In the genomic region with DNA sequence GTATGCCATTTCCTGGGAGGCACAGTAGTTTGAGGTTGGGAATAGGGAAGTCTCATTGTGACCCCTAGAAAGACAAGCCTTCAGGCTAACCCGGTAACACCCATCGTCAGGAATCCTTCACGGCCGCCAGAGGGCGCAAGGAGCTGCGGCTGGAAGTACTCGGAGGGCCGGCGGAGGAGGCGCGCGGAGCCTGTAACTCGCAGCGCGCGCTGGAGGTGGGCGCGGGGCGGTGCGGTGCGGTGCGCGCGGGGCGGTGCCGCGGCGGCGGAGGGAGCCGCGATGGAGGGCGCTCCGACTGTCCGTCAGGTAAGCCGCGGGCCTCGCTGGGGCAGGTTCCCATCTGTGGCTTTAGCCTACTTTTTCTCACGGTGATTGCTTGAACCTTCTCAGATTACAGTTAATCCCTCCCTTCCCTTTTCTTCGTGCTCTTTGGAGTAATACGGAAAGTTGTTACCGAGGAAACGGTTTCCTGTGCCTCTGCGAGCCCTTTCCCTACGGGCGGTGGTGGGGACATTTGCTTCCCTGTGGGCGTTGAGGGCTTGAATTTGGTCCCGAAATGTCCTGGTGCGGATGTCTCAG, we compare ENCODE assay signal across 8 cellular contexts. TPM values are rescaled to one million over a fixed set of nuclear protein-coding genes. Genes with fewer than 3 reads are reported as not detected.
A peak's percentile ranks its signal among the peaks of the same experiment; 100 is the strongest.
DNase-seq lines count a peak whose midpoint lies in the region; ATAC-seq and TF ChIP-seq lines count a peak whose summit lies in the region.

A gene (plus strand): TSS at position 158 of the 579 bp plus-strand sequence. CDS start 122 bp downstream, at position 280.

- peak within 1 kb of the TSS; percentile 52 for H3K14ac ChIP-seq in trophoblast cell (ENCODE audit: low read length)

- H3K4me3 ChIP-seq in trophoblast cell (ENCODE audit: low read depth, low read length) = peak within 1 kb of the TSS; percentile 81
- peak within 1 kb of the TSS; percentile 31 to 59 (median 50) for H3K4me3 ChIP-seq in transverse colon

- H2BK120ac ChIP-seq in trophoblast cell (ENCODE audit: insufficient read depth, low read length, poor library complexity) = no peak within 1 kb of the TSS

- H3K79me2 ChIP-seq in trophoblast cell (ENCODE audit: control insufficient read depth, insufficient read depth, low read length, poor library complexity) = no peaks in the 10 kb centered on the region

- no peaks in the 10 kb centered on the region for H3K36me3 Mint-ChIP-seq in activated naive CD8-positive, alpha-beta T cell treated with anti-CD3 and anti-CD28 coated beads, Interleukin-2, amount 10 ng/mL, durations not matched to agents 7 days and 5 days

- no peak within 1 kb of the TSS for H3K18ac ChIP-seq in trophoblast cell (ENCODE audit: low read length)

- no peak within 1 kb of the TSS for H2AK5ac ChIP-seq in trophoblast cell (ENCODE audit: low read length)

- no peaks in the 10 kb centered on the region for H3K27me3 ChIP-seq in trophoblast cell (ENCODE audit: insufficient read depth, low read length)
- H3K27me3 ChIP-seq in transverse colon = no peaks in the 10 kb centered on the region

- peak; percentile 96 for ATAC-seq in HG02763 (IDR thresholded peaks at IDR 0.05; ENCODE audit: unreplicated experiment)
- peak; percentile 99 for ATAC-seq in activated naive CD8-positive, alpha-beta T cell treated with anti-CD3 and anti-CD28 coated beads, Interleukin-2, amount 10 ng/mL, durations not matched to agents 7 days and 5 days (ENCODE audit: low read depth)

- H3K36me3 ChIP-seq in trophoblast cell (ENCODE audit: control insufficient read depth in 1 of 2, insufficient read depth in 2 of 2, low read length in 2 of 2) (no peaks in the 10 kb centered on the region), transverse colon (no peaks in the 10 kb centered on the region)

- no peak within 1 kb of the TSS for H3K27ac ChIP-seq in trophoblast cell (ENCODE audit: low read depth, low read length)
- peak within 1 kb of the TSS; percentile 43 to 64 (median 53) for H3K27ac ChIP-seq in transverse colon

- H3K4me1 ChIP-seq in trophoblast cell (ENCODE audit: control insufficient read depth in 1 of 2, insufficient read depth in 2 of 2, low read length in 2 of 2) (peaks cover 0 to 2% of the 10 kb centered on the region in 2 experiments), transverse colon (peaks cover 0 to 4% (median 3%) of the 10 kb centered on the region in 4 donors)

- H3K4ac ChIP-seq in trophoblast cell (ENCODE audit: low read depth, low read length) = no peak within 1 kb of the TSS

- WGBS in trophoblast cell (ENCODE audit: extremely low coverage, insufficient coverage, insufficient read length) = no CpG with 5 or more reads among the region's 48 CpGs
- WGBS in transverse colon (ENCODE audit: low coverage in 1 of 2), 2 donors = 0 to 1% methylated on average over 12 to 48 of the region's 48 CpGs

- no peak within 1 kb of the TSS for H2BK12ac ChIP-seq in trophoblast cell (ENCODE audit: low read length)

- peak within 1 kb of the TSS; percentile 9 for H4K91ac ChIP-seq in trophoblast cell (ENCODE audit: low read depth, low read length)

- peak within 1 kb of the TSS; percentile 79 for H3K4me3 Mint-ChIP-seq in activated naive CD8-positive, alpha-beta T cell treated with anti-CD3 and anti-CD28 coated beads, Interleukin-2, amount 10 ng/mL, durations not matched to agents 7 days and 5 days

- H3K9ac ChIP-seq in trophoblast cell (ENCODE audit: low read length) = peak within 1 kb of the TSS; percentile 41

- TF ChIP-seq POLR2A in transverse colon (IDR thresholded peaks at IDR 0.05) = no peak

- intact Hi-C loops in cardiac septum (cut with DNase I) (loop anchor here (2.0 to 10.0 kb wide), 4 partner anchors 74 to 1974 kb away; a partner anchor contains a TSS), transverse colon (cut with DNase I; ENCODE audit: low total_unique reads) (no loop called here)

- no peak for TF ChIP-seq EP300 in transverse colon (IDR thresholded peaks at IDR 0.05; ENCODE audit: low read depth)

- in situ Hi-C loops in transverse colon (cut with MboI; ENCODE audit: low pct_ligation_motif_present in 1 of 4, low pct_unique_long_range_greater_than_20kb in 1 of 4, low sequenced_read_pairs in 3 of 4) = no loop called here

- no peak within 1 kb of the TSS for H2BK5ac ChIP-seq in trophoblast cell (ENCODE audit: low read depth, low read length, poor library complexity)

- H3K9me3 Mint-ChIP-seq in activated naive CD8-positive, alpha-beta T cell treated with anti-CD3 and anti-CD28 coated beads, Interleukin-2, amount 10 ng/mL, durations not matched to agents 7 days and 5 days = no peaks in the 10 kb centered on the region

- peaks cover 2% of the 10 kb centered on the region for H3K27me3 Mint-ChIP-seq in activated naive CD8-positive, alpha-beta T cell treated with anti-CD3 and anti-CD28 coated beads, Interleukin-2, amount 10 ng/mL, durations not matched to agents 7 days and 5 days

- peak within 1 kb of the TSS; percentile 84 for H2AFZ ChIP-seq in trophoblast cell (ENCODE audit: insufficient read depth, low read length, poor library complexity)

- H3K9me3 ChIP-seq in trophoblast cell (ENCODE audit: insufficient read depth, low read depth, low read length) (no peaks in the 10 kb centered on the region), transverse colon (no peaks in the 10 kb centered on the region)

- H3K4me1 Mint-ChIP-seq in activated naive CD8-positive, alpha-beta T cell treated with anti-CD3 and anti-CD28 coated beads, Interleukin-2, amount 10 ng/mL, durations not matched to agents 7 days and 5 days = peaks cover 7% of the 10 kb centered on the region

- H3K4me2 ChIP-seq in trophoblast cell (ENCODE audit: low read length) = peak within 1 kb of the TSS; percentile 79

- peaks cover 2% of the 10 kb centered on the region for H3K79me1 ChIP-seq in trophoblast cell (ENCODE audit: low read length)

- TF ChIP-seq CTCF in GM12873 (IDR thresholded peaks at IDR 0.05; ENCODE audit: insufficient read depth, low read depth, low read length, missing control alignments) (peak; percentile 91), transverse colon (IDR thresholded peaks at IDR 0.05) (peak; percentile 75 to 89 (median 79))

- peak; percentile 92 for DNase-seq in NCI-H1105 treated with DMSO at 0.1 percent for 48 hours (lab: John Stamatoyannopoulos, UW)
- peak; percentile 76 for DNase-seq in SKM-1 treated with dmso at 0.1 percent for 144 hours (lab: John Stamatoyannopoulos, UW; ENCODE audit: unreplicated experiment)
- DNase-seq in activated naive CD8-positive, alpha-beta T cell treated with anti-CD3 and anti-CD28 coated beads, Interleukin-2, amount 10 ng/mL, durations not matched to agents 7 days and 5 days = peak; percentile 89
- peak; percentile 95 for DNase-seq in cardiac septum (ENCODE audit: low spot score)
- peak; percentile 77 to 95 for DNase-seq in trophoblast cell
- peak; percentile 89 for DNase-seq in transverse colon

- POLR2A ChIA-PET in activated naive CD8-positive, alpha-beta T cell treated with anti-CD3 and anti-CD28 coated beads, Interleukin-2, amount 10 ng/mL, durations not matched to agents 7 days and 5 days (lab: Charles Lee) = interaction anchor here (0.7 to 1.0 kb wide), 2 partner anchors 74 to 103 kb away, joined by 3 to 6 read pairs; no protein-coding TSS in a partner anchor

- no peak within 1 kb of the TSS for H3K23ac ChIP-seq in trophoblast cell (ENCODE audit: low read length)

- no peak within 1 kb of the TSS for H3K27ac Mint-ChIP-seq in activated naive CD8-positive, alpha-beta T cell treated with anti-CD3 and anti-CD28 coated beads, Interleukin-2, amount 10 ng/mL, durations not matched to agents 7 days and 5 days

- peak within 1 kb of the TSS; percentile 75 for H4K8ac ChIP-seq in trophoblast cell (ENCODE audit: low read depth, low read length)

- H4K12ac ChIP-seq in trophoblast cell (ENCODE audit: low read depth, low read length) = peak within 1 kb of the TSS; percentile 24

RNA-seq across cellular contexts. Expression of the gene that starts here (rescaled TPM):
- total RNA-seq in activated naive CD8-positive, alpha-beta T cell treated with anti-CD3 and anti-CD28 coated beads, Interleukin-2, amount 10 ng/mL, durations not matched to agents 7 days and 5 days = 1 to 10 TPM; 1.2 to 2.2 TPM
- total RNA-seq in cardiac septum (0.70 TPM), transverse colon (10 to 100 TPM in 3 of 4 donors, 1 to 10 TPM in 1; 2.6 to 24.5 (median 13.3) TPM)
- 3.8 and 4.0 TPM in 2 replicates for polyA plus RNA-seq in trophoblast cell (2013)

Comparison
In these comparisons a context has a peak if more than half of its experiments do, and no peak if none do; other contexts are left out.
1. Peak in DNase-seq in cardiac septum; RNA of the gene not detected or under 1 TPM.